Comparison of ENCODE assay signal across 8 cellular contexts in the genomic region with DNA sequence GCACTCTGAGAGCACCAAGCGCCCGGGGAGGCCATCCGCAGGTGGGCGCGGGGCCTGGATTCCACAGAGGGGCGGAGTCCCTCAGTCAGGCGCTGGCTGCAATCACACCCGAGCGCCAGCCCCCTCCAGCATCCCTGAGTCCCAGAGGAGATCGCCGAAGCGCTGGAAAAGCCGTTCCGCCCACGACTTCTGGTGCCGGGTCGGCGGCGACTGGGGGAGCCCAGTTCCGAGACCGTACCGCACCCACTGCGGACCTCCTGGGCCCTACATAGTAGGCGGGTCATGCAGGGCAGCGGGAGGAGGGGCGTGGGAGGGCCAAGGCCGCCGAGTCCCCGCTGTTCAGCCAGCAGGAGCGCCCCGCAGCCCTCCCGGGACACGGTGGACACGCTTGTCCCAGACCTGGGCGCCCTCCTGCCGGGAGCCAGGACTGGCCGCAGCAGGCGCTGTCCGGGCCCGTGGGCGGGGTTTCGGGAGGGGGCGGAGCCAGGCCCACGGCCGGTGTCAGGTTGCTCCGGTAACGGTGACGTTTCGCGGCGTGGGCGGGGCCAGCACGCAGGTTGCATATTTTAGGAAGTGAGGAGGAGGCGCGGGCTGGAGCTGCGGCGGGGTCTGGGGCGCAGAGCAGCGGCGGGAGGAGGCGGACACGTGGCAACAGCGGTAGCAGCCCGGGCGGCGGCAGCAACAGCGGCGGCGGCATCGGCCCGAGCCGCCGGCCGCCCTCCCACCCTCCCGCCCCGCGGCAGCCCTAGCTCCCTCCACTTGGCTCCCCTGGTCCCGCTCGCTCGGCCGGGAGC. TPM values are rescaled to one million over a fixed set of nuclear protein-coding genes. Genes with fewer than 3 reads are reported as not detected.
DNase-seq lines count a peak whose midpoint lies in the region; ATAC-seq and TF ChIP-seq lines count a peak whose summit lies in the region.

A gene (plus strand): TSS at position 594 of the 794 bp plus-strand sequence. CDS start 268 bp downstream, outside the sequence.

- H4K20me1 ChIP-seq in KMS-11 (ENCODE audit: insufficient read depth) = no peaks in the 10 kb centered on the region

- no peak for TF ChIP-seq CTCF in KMS-11 (conservative IDR thresholded peaks at IDR 0.05; ENCODE audit: low read depth, low read length)

- peaks cover 43% of the 10 kb centered on the region for H3K4me1 Mint-ChIP-seq in activated T-cell treated with anti-CD3 and anti-CD28 coated beads, Interleukin-2, amount 50 U/mL, for 24 hours (ENCODE audit: low read depth)

- H3K27me3 ChIP-seq in KMS-11 (ENCODE audit: insufficient read depth, low read depth) (no peaks in the 10 kb centered on the region), mucosa of stomach (ENCODE audit: control insufficient read depth, insufficient read depth, low read length) (no peaks in the 10 kb centered on the region)

- H3K36me3 ChIP-seq in KMS-11 (ENCODE audit: insufficient read depth) (no peaks in the 10 kb centered on the region), mucosa of stomach (ENCODE audit: control insufficient read depth, insufficient read depth, low read length) (no peaks in the 10 kb centered on the region)

- H3K4me2 ChIP-seq in KMS-11 = peak within 1 kb of the TSS; percentile 98

- H3K4me1 ChIP-seq in KMS-11 (ENCODE audit: low read depth, poor library complexity, severe bottlenecking) = peaks cover 28% of the 10 kb centered on the region
- H3K4me1 ChIP-seq in mucosa of stomach (ENCODE audit: control insufficient read depth, insufficient read depth, low read length) = peaks cover 41% of the 10 kb centered on the region

- H3K27ac ChIP-seq in KMS-11 = peak within 1 kb of the TSS; percentile 75

- no peaks in the 10 kb centered on the region for H3K9me3 Mint-ChIP-seq in activated T-cell treated with anti-CD3 and anti-CD28 coated beads, Interleukin-2, amount 50 U/mL, for 24 hours

- ATAC-seq in GM21786 (IDR thresholded peaks at IDR 0.05; ENCODE audit: unreplicated experiment) = peak; percentile 52

- H3K79me2 ChIP-seq in KMS-11 (ENCODE audit: insufficient read depth, low read depth) = peaks cover 43% of the 10 kb centered on the region

- H2AFZ ChIP-seq in KMS-11 (ENCODE audit: low read depth) = peak within 1 kb of the TSS; percentile 71

- DNase-seq in DMS79 (lab: John Stamatoyannopoulos, UW) = peak; percentile 72
- DNase-seq in activated T-cell treated with anti-CD3 and anti-CD28 coated beads, Interleukin-2, amount 50 U/mL, for 24 hours = peak; percentile 99
- peak; percentile 94 to 97 for DNase-seq in erythroblast (lab: John Stamatoyannopoulos, UW)
- peak; percentile 99 for DNase-seq in stimulated activated CD8-positive, alpha-beta memory T cell treated with anti-CD3 and anti-CD28 coated beads, Interleukin-4, amount 100 ng/mL, for 48 hours

- peak within 1 kb of the TSS; percentile 93 for H3K27ac Mint-ChIP-seq in activated T-cell treated with anti-CD3 and anti-CD28 coated beads, Interleukin-2, amount 50 U/mL, for 24 hours

- peak within 1 kb of the TSS; percentile 96 for H3K4me3 Mint-ChIP-seq in activated T-cell treated with anti-CD3 and anti-CD28 coated beads, Interleukin-2, amount 50 U/mL, for 24 hours

- peaks cover 27% of the 10 kb centered on the region for H3K36me3 Mint-ChIP-seq in activated T-cell treated with anti-CD3 and anti-CD28 coated beads, Interleukin-2, amount 50 U/mL, for 24 hours (ENCODE audit: low read depth)

- no peaks in the 10 kb centered on the region for H3K27me3 Mint-ChIP-seq in activated T-cell treated with anti-CD3 and anti-CD28 coated beads, Interleukin-2, amount 50 U/mL, for 24 hours

- H3K9ac ChIP-seq in KMS-11 (peak within 1 kb of the TSS; percentile 93), mucosa of stomach (ENCODE audit: low read length) (peak within 1 kb of the TSS; percentile 86)

- peak; percentile 59 for TF ChIP-seq POLR2A in erythroblast (IDR thresholded peaks at IDR 0.05; ENCODE audit: low read length)

- no peaks in the 10 kb centered on the region for H3K9me3 ChIP-seq in mucosa of stomach (ENCODE audit: control insufficient read depth, low read length)

- H3K4me3 ChIP-seq in KMS-11 (IDR thresholded peaks at IDR 0.05; ENCODE audit: insufficient read depth, low read depth, low read length) (peak within 1 kb of the TSS; percentile 50), mucosa of stomach (ENCODE audit: low read length) (peak within 1 kb of the TSS; percentile 75)

TF ChIP-seq in PFSK-1, 5 proteins besides CTCF, POLR2A, EP300 and RAD21:
- TF ChIP-seq SIN3A (IDR thresholded peaks at IDR 0.05; ENCODE audit: borderline replicate concordance, insufficient read depth, low read length) (peak; percentile 13; the same call in 1 of the 2 replicates), POLR2AphosphoS5 (IDR thresholded peaks at IDR 0.05; ENCODE audit: low read depth, low read length) (peak; percentile 85), FOXP2 (optimal IDR thresholded peaks at IDR 0.05; ENCODE audit: borderline replicate concordance, extremely low read depth, extremely low read length, insufficient read depth) (peak; percentile 78), TAF1 (IDR thresholded peaks at IDR 0.05; ENCODE audit: borderline replicate concordance, insufficient read depth, low read length) (peak; percentile 38; the same call in 1 of the 2 replicates)
- TF ChIP-seq, protein P1, sequence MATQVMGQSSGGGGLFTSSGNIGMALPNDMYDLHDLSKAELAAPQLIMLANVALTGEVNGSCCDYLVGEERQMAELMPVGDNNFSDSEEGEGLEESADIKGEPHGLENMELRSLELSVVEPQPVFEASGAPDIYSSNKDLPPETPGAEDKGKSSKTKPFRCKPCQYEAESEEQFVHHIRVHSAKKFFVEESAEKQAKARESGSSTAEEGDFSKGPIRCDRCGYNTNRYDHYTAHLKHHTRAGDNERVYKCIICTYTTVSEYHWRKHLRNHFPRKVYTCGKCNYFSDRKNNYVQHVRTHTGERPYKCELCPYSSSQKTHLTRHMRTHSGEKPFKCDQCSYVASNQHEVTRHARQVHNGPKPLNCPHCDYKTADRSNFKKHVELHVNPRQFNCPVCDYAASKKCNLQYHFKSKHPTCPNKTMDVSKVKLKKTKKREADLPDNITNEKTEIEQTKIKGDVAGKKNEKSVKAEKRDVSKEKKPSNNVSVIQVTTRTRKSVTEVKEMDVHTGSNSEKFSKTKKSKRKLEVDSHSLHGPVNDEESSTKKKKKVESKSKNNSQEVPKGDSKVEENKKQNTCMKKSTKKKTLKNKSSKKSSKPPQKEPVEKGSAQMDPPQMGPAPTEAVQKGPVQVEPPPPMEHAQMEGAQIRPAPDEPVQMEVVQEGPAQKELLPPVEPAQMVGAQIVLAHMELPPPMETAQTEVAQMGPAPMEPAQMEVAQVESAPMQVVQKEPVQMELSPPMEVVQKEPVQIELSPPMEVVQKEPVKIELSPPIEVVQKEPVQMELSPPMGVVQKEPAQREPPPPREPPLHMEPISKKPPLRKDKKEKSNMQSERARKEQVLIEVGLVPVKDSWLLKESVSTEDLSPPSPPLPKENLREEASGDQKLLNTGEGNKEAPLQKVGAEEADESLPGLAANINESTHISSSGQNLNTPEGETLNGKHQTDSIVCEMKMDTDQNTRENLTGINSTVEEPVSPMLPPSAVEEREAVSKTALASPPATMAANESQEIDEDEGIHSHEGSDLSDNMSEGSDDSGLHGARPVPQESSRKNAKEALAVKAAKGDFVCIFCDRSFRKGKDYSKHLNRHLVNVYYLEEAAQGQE (IDR thresholded peaks at IDR 0.05; ENCODE audit: insufficient read depth in 1 of 2, low read depth in 2 of 2, low read length in 2 of 2) = no peak; a peak in 1 of 4 replicates

RNA-seq across cellular contexts. Expression of the gene that starts here (rescaled TPM):
- polyA plus RNA-seq in PFSK-1 (2012; ENCODE audit: insufficient read length, low read depth) = 162 TPM

Comparison
In these comparisons a context has a peak if more than half of its experiments do, and no peak if none do; other contexts are left out.
1. Peak in every context shown above with its lines: DNase-seq, ATAC-seq, H3K4me3 ChIP-seq and H3K27ac ChIP-seq.